In genomic region chr2:145687445-145688104, GRCh38 we compare ENCODE assay signal across 13 cellular contexts.
DNase-seq lines count a peak whose midpoint lies in the region; ATAC-seq and TF ChIP-seq lines count a peak whose summit lies in the region.
"Had no signal": no experiment of that assay in that cellular context is flagged by ENCODE, and none has a peak within 500 bp of the region (broad histone marks: within the 10 kb centered on the region; RNA-seq: fewer than 3 reads in every experiment).

No MANE protein-coding gene starts in this region.

- no peak overlapping the region for H3K4me3 ChIP-seq in fibroblast of mammary gland (ENCODE audit: control insufficient read depth, low read depth, low read length)

- TF ChIP-seq CTCF in fibroblast of mammary gland (conservative IDR thresholded peaks at IDR 0.05; ENCODE audit: control insufficient read depth, insufficient read depth, low read depth, low read length), result no peak

- peak; percentile 44 for ATAC-seq in HG02759 (IDR thresholded peaks at IDR 0.05; ENCODE audit: unreplicated experiment)

- DNase-seq in NCI-H69 (lab: John Stamatoyannopoulos, UW) (peak; percentile 42), fibroblast of mammary gland (ENCODE audit: low read depth) (peak; percentile 14), renal cortical epithelial cell (ENCODE audit: low read depth) (peak; percentile 83), NCI-H1105 (lab: John Stamatoyannopoulos, UW) (no peak), DMS79 (lab: John Stamatoyannopoulos, UW) (no peak)
- no peak for DNase-seq in NK-92 treated with Interleukin-12 subunit alpha and Interleukin-12 subunit beta, amount 100 ng/mL, for 24 hours (lab: John Stamatoyannopoulos, UW)
- DNase-seq: activated CD4-positive, alpha-beta T cell treated with anti-CD3 and anti-CD28 coated beads, Interleukin-2, amount 50 U/mL, for 48 hours; activated naive CD4-positive, alpha-beta T cell treated with anti-CD3 and anti-CD28 coated beads, Interleukin-2, amount 50 U/mL, for 16 hours; hypothalamus; MV-4-11; retina; stimulated activated CD4-positive, alpha-beta T cell treated with anti-CD3 and anti-CD28 coated beads, Interleukin-4, amount 100 ng/mL, for 24 hours had no signal

Comparison
In these comparisons a context has a peak if more than half of its experiments do, and no peak if none do; other contexts are left out.
1. DNase-seq: peak in NCI-H69 (single experiment), fibroblast of mammary gland (single experiment) and renal cortical epithelial cell (single experiment); none in NCI-H1105 (single experiment), DMS79 (single experiment) and NK-92 treated with Interleukin-12 subunit alpha and Interleukin-12 subunit beta, amount 100 ng/mL, for 24 hours (single experiment).